Comparison of ENCODE assay signal across 18 cellular contexts in genomic region chr4:71866212-71866885, GRCh38.
DNase-seq lines count a peak whose midpoint lies in the region; ATAC-seq, FAIRE-seq and TF ChIP-seq lines count a peak whose summit lies in the region.
"Had no signal": no experiment of that assay in that cellular context is flagged by ENCODE, and none has a peak within 500 bp of the region (broad histone marks: within the 10 kb centered on the region; RNA-seq: fewer than 3 reads in every experiment).

No MANE protein-coding gene starts in this region.

- H3K4me3 ChIP-seq in K562 (no peak overlapping the region), OCI-LY7 (ENCODE audit: low read depth, low read length, poor library complexity, severe bottlenecking) (no peak overlapping the region)
- H3K4me3 ChIP-seq: GM23248 had no signal

- no peak for TF ChIP-seq POLR2A in K562 (conservative IDR thresholded peaks at IDR 0.05)

- H3K9me2 ChIP-seq in OCI-LY7 (ENCODE audit: insufficient read depth, low read length) = no peaks in the 10 kb centered on the region; the same call in 1 of the 2 replicates

- H3K4me1 ChIP-seq in K562 (replicated peaks in 1 of 2; ENCODE audit: control insufficient read depth in 2 of 2, insufficient read depth in 2 of 2, low read length in 2 of 2) (no peaks in the 10 kb centered on the region), OCI-LY7 (ENCODE audit: insufficient read depth, low read length, poor library complexity, severe bottlenecking) (no peaks in the 10 kb centered on the region)

- H3K9me3 ChIP-seq in K562 (replicated peaks; ENCODE audit: control insufficient read depth, insufficient read depth, low read depth, low read length) = peaks cover 16% of the 10 kb centered on the region
- no peaks in the 10 kb centered on the region for H3K9me3 ChIP-seq in OCI-LY7 (ENCODE audit: low read length)

- H3K36me3 ChIP-seq in K562 (ENCODE audit: control insufficient read depth, insufficient read depth, low read length) (no peaks in the 10 kb centered on the region), OCI-LY7 (ENCODE audit: insufficient read depth, low read length) (no peaks in the 10 kb centered on the region)

- H3K27ac ChIP-seq in K562 (ENCODE audit: extremely low read depth, low read depth, low read length) (no peak overlapping the region), OCI-LY7 (ENCODE audit: low read depth, low read length, poor library complexity, severe bottlenecking) (no peak overlapping the region)
- H3K27ac ChIP-seq: GM23248 had no signal

- no peak for FAIRE-seq in K562 (lab: Jason Lieb, UNC)
- FAIRE-seq: G401.6, GM12892, H1 had no signal

- ATAC-seq in GM19438 (IDR thresholded peaks at IDR 0.05; ENCODE audit: low read depth, unreplicated experiment) (peak; percentile 55), HG02938 (IDR thresholded peaks at IDR 0.05; ENCODE audit: unreplicated experiment) (peak; percentile 56), K562 (no peak)
- ATAC-seq: HCT116 had no signal

- POLR2A ChIA-PET in K562 (lab: Yijun Ruan, JAX) (no interaction called here), OCI-LY7 (lab: Charles Lee) (no interaction called here)

- H3K79me2 ChIP-seq in K562 (ENCODE audit: control insufficient read depth, insufficient read depth, low read length) (no peaks in the 10 kb centered on the region), OCI-LY7 (ENCODE audit: insufficient read depth, low read depth, low read length) (no peaks in the 10 kb centered on the region)

- BruUV-seq in K562 (replicated peaks; lab: Mats Ljungman, UMichigan) (no TSS peak), OCI-LY7 (replicated peaks; lab: Mats Ljungman, UMichigan) (no TSS peak)

- no peak for TF ChIP-seq RAD21 in K562 (CRISPR knock-in tag; conservative IDR thresholded peaks at IDR 0.05 in 1 of 2, IDR thresholded peaks at IDR 0.05 in 1 of 2)

- DNase-seq in K562 (ENCODE audit: extremely low read depth in 1 of 4, low spot score in 3 of 4) (no peak), NCI-H187 treated with DMSO at 0.1 percent for 48 hours (lab: John Stamatoyannopoulos, UW) (no peak), OCI-LY7 (ENCODE audit: low spot score) (no peak)
- no peak for DNase-seq in stimulated activated CD4-positive, alpha-beta T cell treated with anti-CD3 and anti-CD28 coated beads, Interleukin-1b, Interleukin-23, amount 100 ng/mL, for 48 hours
- DNase-seq: C1 segment of cervical spinal cord; Calu3; CD4-positive, alpha-beta memory T cell; COR-L47; DMS53; DND-41; GM23248; H9 had no signal

- TF ChIP-seq CTCF in K562 (IDR thresholded peaks at IDR 0.05 in 2 of 3, conservative IDR thresholded peaks at IDR 0.05 in 1 of 3; ENCODE audit: insufficient read depth in 2 of 3, low read depth in 1 of 3, low read length in 3 of 3) (no peak), OCI-LY7 (conservative IDR thresholded peaks at IDR 0.05; ENCODE audit: low read length) (no peak)

- H3K9ac ChIP-seq in K562 (ENCODE audit: insufficient read depth in 1 of 2, low read depth in 2 of 2, low read length in 2 of 2) = no peak overlapping the region
- H3K9ac ChIP-seq: GM23248 had no signal

- H4K20me1 ChIP-seq in K562 (replicated peaks; ENCODE audit: control insufficient read depth, insufficient read depth, low read length) (no peaks in the 10 kb centered on the region), OCI-LY7 (ENCODE audit: insufficient read depth, low read length) (no peaks in the 10 kb centered on the region)

- CTCF ChIA-PET in K562 (lab: Yijun Ruan, JAX; ENCODE audit: low intra/inter-chr PET ratio) (no interaction called here), OCI-LY7 (lab: Charles Lee; ENCODE audit: unreplicated experiment) (no interaction called here)

- no peak for TF ChIP-seq EP300 in K562 (IDR thresholded peaks at IDR 0.05; ENCODE audit: low read length)

- no peak overlapping the region for H3K4me2 ChIP-seq in K562 (ENCODE audit: insufficient read depth, low read length)
- no peak overlapping the region for H3K4me2 ChIP-seq in OCI-LY7 (ENCODE audit: low read length)

- intact Hi-C loops in K562 (cut with micrococcal nuclease) = no loop called here
- intact Hi-C loops in OCI-LY7 (cut with micrococcal nuclease; ENCODE audit: unreplicated experiment) = no loop called here

- H2AFZ ChIP-seq in K562 (ENCODE audit: low read depth, low read length) = 0 out of 2 replicates have a peak overlapping the region, but pooled peaks have one; percentile 34
- no peak overlapping the region for H2AFZ ChIP-seq in OCI-LY7 (ENCODE audit: low read length)
- H2AFZ ChIP-seq: GM23248 had no signal

- WGBS in K562 (ENCODE audit: insufficient coverage, low coverage, missing lambda C conversion rate) = 53% methylated on average over 4 of the region's 4 CpGs

- no peaks in the 10 kb centered on the region for H3K9me1 ChIP-seq in K562 (ENCODE audit: control insufficient read depth, insufficient read depth, low read length)

- H3K27me3 ChIP-seq in K562 (ENCODE audit: control insufficient read depth in 2 of 2, insufficient read depth in 2 of 2, low read length in 2 of 2) = no peaks in the 10 kb centered on the region

- in situ Hi-C loops in K562 (cut with MboI) = no loop called here

TF ChIP-seq in K562, 482 proteins besides CTCF, POLR2A, EP300 and RAD21:
- TF ChIP-seq EZH2 (IDR thresholded peaks at IDR 0.05; ENCODE audit: borderline replicate concordance, low read depth, low read length) (no peak), POU5F1 (IDR thresholded peaks at IDR 0.05; ENCODE audit: borderline replicate concordance, low read depth, low read length, partially characterized antibody) (no peak), RBM17 (IDR thresholded peaks at IDR 0.05; ENCODE audit: borderline replicate concordance, low read depth, low read length) (no peak), ZNF133 (CRISPR knock-in tag; IDR thresholded peaks at IDR 0.05) (no peak), ATF3 (IDR thresholded peaks at IDR 0.05) (no peak), ATF3 (CRISPR knock-in tag; conservative IDR thresholded peaks at IDR 0.05) (no peak), ZNF57 (CRISPR knock-in tag; IDR thresholded peaks at IDR 0.05) (no peak), FOXK1 (CRISPR knock-in tag; IDR thresholded peaks at IDR 0.05; ENCODE audit: borderline replicate concordance) (no peak), ZNF740 (CRISPR knock-in tag; IDR thresholded peaks at IDR 0.05) (no peak), ZNF740 (tag; IDR thresholded peaks at IDR 0.05) (no peak), ETS2 (tag; IDR thresholded peaks at IDR 0.05; ENCODE audit: borderline replicate concordance, poor library complexity, severe bottlenecking) (no peak), DLX4 (CRISPR knock-in tag; IDR thresholded peaks at IDR 0.05) (no peak), CHCHD3 (CRISPR knock-in tag; IDR thresholded peaks at IDR 0.05) (no peak), GABPB1 (CRISPR knock-in tag; IDR thresholded peaks at IDR 0.05) (no peak)
